8 cellular contexts compared by ENCODE assay signal in genomic region chr2:45651415-45652089, GRCh38. TPM values are rescaled to one million over a fixed set of nuclear protein-coding genes. Genes with fewer than 3 reads are reported as not detected.
A peak's percentile ranks its signal among the peaks of the same experiment; 100 is the strongest.
DNase-seq lines count a peak whose midpoint lies in the region; ATAC-seq, FAIRE-seq and TF ChIP-seq lines count a peak whose summit lies in the region.

Gene PRKCE, plus strand, starts transcription at chr2:45651675.

- H3F3A ChIP-seq in neural cell (ENCODE audit: insufficient read depth, low read length, poor library complexity, severe bottlenecking) = no peaks in the 10 kb centered on the region

- TF ChIP-seq CTCF in OCI-LY3 (IDR thresholded peaks at IDR 0.05; ENCODE audit: low read depth, low read length) (no peak), neural cell (IDR thresholded peaks at IDR 0.05; ENCODE audit: poor library complexity, severe bottlenecking) (no peak), thoracic aorta (IDR thresholded peaks at IDR 0.05) (no peak)

- H3K4me2 ChIP-seq in OCI-LY3 (ENCODE audit: low read length) (peak within 1 kb of the TSS; percentile 72), neural cell (ENCODE audit: low read length) (peak within 1 kb of the TSS; percentile 66)

- H3K9ac ChIP-seq in OCI-LY3 (ENCODE audit: low read length) (peak within 1 kb of the TSS; percentile 76), neural cell (ENCODE audit: low read length) (peak within 1 kb of the TSS; percentile 74)

- H3K36me3 ChIP-seq in OCI-LY3 (replicated peaks; ENCODE audit: low read depth, low read length) = no peaks in the 10 kb centered on the region
- no peaks in the 10 kb centered on the region for H3K36me3 ChIP-seq in neural cell (ENCODE audit: insufficient read depth, low read length)
- H3K36me3 ChIP-seq in thoracic aorta = no peaks in the 10 kb centered on the region

- no peak for FAIRE-seq in frontal cortex (lab: Jason Lieb, UNC)

- H3K27ac ChIP-seq in OCI-LY3 (ENCODE audit: low read length) (no peak within 1 kb of the TSS), neural cell (ENCODE audit: low read length) (no peak within 1 kb of the TSS), thoracic aorta (peak within 1 kb of the TSS; percentile 93 to 94)

- peak within 1 kb of the TSS; percentile 64 for H2AFZ ChIP-seq in OCI-LY3 (ENCODE audit: low read depth, low read length)
- H2AFZ ChIP-seq in neural cell (ENCODE audit: low read depth, low read length) = peak within 1 kb of the TSS; percentile 53

- H3K27me3 ChIP-seq in OCI-LY3 (ENCODE audit: low read depth, low read length) = peaks cover 41% of the 10 kb centered on the region
- H3K27me3 ChIP-seq in neural cell (ENCODE audit: insufficient read depth, low read depth, low read length) = peaks cover 41% of the 10 kb centered on the region
- no peaks in the 10 kb centered on the region for H3K27me3 ChIP-seq in thoracic aorta (replicated peaks; ENCODE audit: insufficient read depth)

- peaks cover 16% of the 10 kb centered on the region; the same call in 1 of the 2 replicates for H3K4me1 ChIP-seq in OCI-LY3 (ENCODE audit: low read length)
- peaks cover 3 to 24% of the 10 kb centered on the region in 2 donors for H3K4me1 ChIP-seq in thoracic aorta (ENCODE audit: control insufficient read depth in 1 of 2, low read depth in 2 of 2)

- no peaks in the 10 kb centered on the region for H3K79me2 ChIP-seq in OCI-LY3 (ENCODE audit: low read length)
- no peaks in the 10 kb centered on the region for H3K79me2 ChIP-seq in neural cell (replicated peaks; ENCODE audit: insufficient read depth, low read length)

- TF ChIP-seq RAD21 in neural cell (conservative IDR thresholded peaks at IDR 0.05) = no peak

- no peak for TF ChIP-seq EP300 in neural cell (conservative IDR thresholded peaks at IDR 0.05; ENCODE audit: poor library complexity, severe bottlenecking)

- no peaks in the 10 kb centered on the region for H3K9me2 ChIP-seq in neural cell (ENCODE audit: insufficient read depth, low read length)

- H3K4me3 ChIP-seq in OCI-LY3 (ENCODE audit: low read length) = peak within 1 kb of the TSS; percentile 92
- peak within 1 kb of the TSS; percentile 90 for H3K4me3 ChIP-seq in neural cell (ENCODE audit: low read length)
- H3K4me3 ChIP-seq in thoracic aorta = peak within 1 kb of the TSS; percentile 91

- DNase-seq in NCI-H1105 treated with DMSO at 0.1 percent for 48 hours (lab: John Stamatoyannopoulos, UW) (peak; percentile 29), NCI-H1105 (lab: John Stamatoyannopoulos, UW) (no peak), activated gamma-delta T cell treated with Interleukin-2 at 50 U/mL for 16 hours (peak; percentile 43), frontal cortex (ENCODE audit: low spot score in 2 of 2) (peak; percentile 49 to 62), thoracic aorta (ENCODE audit: low spot score) (peak; percentile 20)

- H3K9me3 ChIP-seq in OCI-LY3 (ENCODE audit: insufficient read depth, low read length) (no peaks in the 10 kb centered on the region), neural cell (ENCODE audit: low read length) (no peaks in the 10 kb centered on the region), thoracic aorta (no peaks in the 10 kb centered on the region)

- ATAC-seq in HG02763 (IDR thresholded peaks at IDR 0.05; ENCODE audit: unreplicated experiment) (peak; percentile 4), thoracic aorta (ENCODE audit: insufficient number of reproducible peaks, low FRiP score, low read depth) (no peak)

- H4K20me1 ChIP-seq in OCI-LY3 (ENCODE audit: insufficient read depth, low read length) (no peaks in the 10 kb centered on the region), neural cell (ENCODE audit: insufficient read depth) (no peaks in the 10 kb centered on the region)

TF ChIP-seq in neural cell, 6 proteins besides CTCF, POLR2A, EP300 and RAD21:
- no peak for TF ChIP-seq TAF1 (IDR thresholded peaks at IDR 0.05; ENCODE audit: low read depth)
- peak; percentile 37 for TF ChIP-seq REST (IDR thresholded peaks at IDR 0.05; ENCODE audit: borderline replicate concordance)
- TF ChIP-seq MXI1 (conservative IDR thresholded peaks at IDR 0.05; ENCODE audit: poor library complexity, severe bottlenecking) = no peak
- TF ChIP-seq POLR2AphosphoS5 (IDR thresholded peaks at IDR 0.05) = peak; percentile 5
- no peak for TF ChIP-seq SMC3 (conservative IDR thresholded peaks at IDR 0.05; ENCODE audit: poor library complexity)
- TF ChIP-seq EZH2 (IDR thresholded peaks at IDR 0.05; ENCODE audit: borderline replicate concordance, insufficient read depth, low read length, poor library complexity, severe bottlenecking) = no peak

RNA-seq across cellular contexts. Expression of gene PRKCE, which starts in this region (rescaled TPM):
- total RNA-seq in frontal cortex (62.8 TPM), thoracic aorta (10 to 100 TPM in 1 of 2 donors, 1 to 10 TPM in 1; 5.8 to 18.1 TPM)
- 5.4 and 6.6 TPM in 2 replicates for polyA plus RNA-seq in neural cell
- 13.6 and 13.9 TPM in 2 replicates for polyA minus RNA-seq in neural cell

Comparison
In these comparisons a context has a peak if more than half of its experiments do, and no peak if none do; other contexts are left out.
1. H3K27ac ChIP-seq: peak in thoracic aorta (2 of 2); none in OCI-LY3 (single experiment) and neural cell (single experiment).
2. Peak in every context shown above with its lines, with median percentiles within 50 percentile points of each other: H3K4me3 ChIP-seq.